1 cellular context compared by ENCODE assay signal in genomic region chr7:154656618-154657017, GRCh38.
A peak's percentile ranks its signal among the peaks of the same experiment; 100 is the strongest.
TF ChIP-seq lines count a peak whose summit lies in the region.

No MANE protein-coding gene starts in this region.

TF ChIP-seq in K562, 482 proteins besides CTCF, POLR2A, EP300 and RAD21 (continues in another document):
- TF ChIP-seq MAFF (IDR thresholded peaks at IDR 0.05; ENCODE audit: low read length) (no peak), MXD1 (CRISPR knock-in tag; IDR thresholded peaks at IDR 0.05; ENCODE audit: borderline replicate concordance, poor library complexity, severe bottlenecking) (no peak), TEAD4 (IDR thresholded peaks at IDR 0.05; ENCODE audit: low read length) (peak; percentile 41; the same call in 1 of the 2 replicates), TEAD4 (CRISPR knock-in tag; IDR thresholded peaks at IDR 0.05; ENCODE audit: borderline replicate concordance) (no peak), BCLAF1 (IDR thresholded peaks at IDR 0.05; ENCODE audit: borderline replicate concordance in 1 of 2, control insufficient read depth in 1 of 2, low read depth in 2 of 2, low read length in 1 of 2) (no peak), CCAR2 (IDR thresholded peaks at IDR 0.05; ENCODE audit: low read depth, low read length) (no peak), ZNF444 (CRISPR knock-in tag; IDR thresholded peaks at IDR 0.05) (no peak), MEF2D (tag; conservative IDR thresholded peaks at IDR 0.05; ENCODE audit: low read depth) (no peak), HNRNPUL1 (IDR thresholded peaks at IDR 0.05; ENCODE audit: low read length) (peak; percentile 72; the same call in 1 of the 2 replicates), EGR1 (conservative IDR thresholded peaks at IDR 0.05) (peak; percentile 77), ZNF282 (CRISPR knock-in tag; IDR thresholded peaks at IDR 0.05) (no peak), ZBTB5 (IDR thresholded peaks at IDR 0.05) (no peak), SNAPC5 (CRISPR knock-in tag; IDR thresholded peaks at IDR 0.05) (no peak), ZNF41 (CRISPR knock-in tag; conservative IDR thresholded peaks at IDR 0.05) (no peak), ZSCAN29 (IDR thresholded peaks at IDR 0.05) (no peak), MLX (CRISPR knock-in tag; conservative IDR thresholded peaks at IDR 0.05) (no peak), TBL1XR1 (IDR thresholded peaks at IDR 0.05; ENCODE audit: low read length in 2 of 2) (no peak), REST (CRISPR knock-in tag; IDR thresholded peaks at IDR 0.05; ENCODE audit: low read depth) (no peak), ZNF717 (CRISPR knock-in tag; IDR thresholded peaks at IDR 0.05) (no peak)
- TF ChIP-seq, protein P1, sequence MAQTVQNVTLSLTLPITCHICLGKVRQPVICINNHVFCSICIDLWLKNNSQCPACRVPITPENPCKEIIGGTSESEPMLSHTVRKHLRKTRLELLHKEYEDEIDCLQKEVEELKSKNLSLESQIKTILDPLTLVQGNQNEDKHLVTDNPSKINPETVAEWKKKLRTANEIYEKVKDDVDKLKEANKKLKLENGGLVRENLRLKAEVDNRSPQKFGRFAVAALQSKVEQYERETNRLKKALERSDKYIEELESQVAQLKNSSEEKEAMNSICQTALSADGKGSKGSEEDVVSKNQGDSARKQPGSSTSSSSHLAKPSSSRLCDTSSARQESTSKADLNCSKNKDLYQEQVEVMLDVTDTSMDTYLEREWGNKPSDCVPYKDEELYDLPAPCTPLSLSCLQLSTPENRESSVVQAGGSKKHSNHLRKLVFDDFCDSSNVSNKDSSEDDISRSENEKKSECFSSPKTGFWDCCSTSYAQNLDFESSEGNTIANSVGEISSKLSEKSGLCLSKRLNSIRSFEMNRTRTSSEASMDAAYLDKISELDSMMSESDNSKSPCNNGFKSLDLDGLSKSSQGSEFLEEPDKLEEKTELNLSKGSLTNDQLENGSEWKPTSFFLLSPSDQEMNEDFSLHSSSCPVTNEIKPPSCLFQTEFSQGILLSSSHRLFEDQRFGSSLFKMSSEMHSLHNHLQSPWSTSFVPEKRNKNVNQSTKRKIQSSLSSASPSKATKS (CRISPR knock-in tag; IDR thresholded peaks at IDR 0.05): no peak
- TF ChIP-seq, protein P2, sequence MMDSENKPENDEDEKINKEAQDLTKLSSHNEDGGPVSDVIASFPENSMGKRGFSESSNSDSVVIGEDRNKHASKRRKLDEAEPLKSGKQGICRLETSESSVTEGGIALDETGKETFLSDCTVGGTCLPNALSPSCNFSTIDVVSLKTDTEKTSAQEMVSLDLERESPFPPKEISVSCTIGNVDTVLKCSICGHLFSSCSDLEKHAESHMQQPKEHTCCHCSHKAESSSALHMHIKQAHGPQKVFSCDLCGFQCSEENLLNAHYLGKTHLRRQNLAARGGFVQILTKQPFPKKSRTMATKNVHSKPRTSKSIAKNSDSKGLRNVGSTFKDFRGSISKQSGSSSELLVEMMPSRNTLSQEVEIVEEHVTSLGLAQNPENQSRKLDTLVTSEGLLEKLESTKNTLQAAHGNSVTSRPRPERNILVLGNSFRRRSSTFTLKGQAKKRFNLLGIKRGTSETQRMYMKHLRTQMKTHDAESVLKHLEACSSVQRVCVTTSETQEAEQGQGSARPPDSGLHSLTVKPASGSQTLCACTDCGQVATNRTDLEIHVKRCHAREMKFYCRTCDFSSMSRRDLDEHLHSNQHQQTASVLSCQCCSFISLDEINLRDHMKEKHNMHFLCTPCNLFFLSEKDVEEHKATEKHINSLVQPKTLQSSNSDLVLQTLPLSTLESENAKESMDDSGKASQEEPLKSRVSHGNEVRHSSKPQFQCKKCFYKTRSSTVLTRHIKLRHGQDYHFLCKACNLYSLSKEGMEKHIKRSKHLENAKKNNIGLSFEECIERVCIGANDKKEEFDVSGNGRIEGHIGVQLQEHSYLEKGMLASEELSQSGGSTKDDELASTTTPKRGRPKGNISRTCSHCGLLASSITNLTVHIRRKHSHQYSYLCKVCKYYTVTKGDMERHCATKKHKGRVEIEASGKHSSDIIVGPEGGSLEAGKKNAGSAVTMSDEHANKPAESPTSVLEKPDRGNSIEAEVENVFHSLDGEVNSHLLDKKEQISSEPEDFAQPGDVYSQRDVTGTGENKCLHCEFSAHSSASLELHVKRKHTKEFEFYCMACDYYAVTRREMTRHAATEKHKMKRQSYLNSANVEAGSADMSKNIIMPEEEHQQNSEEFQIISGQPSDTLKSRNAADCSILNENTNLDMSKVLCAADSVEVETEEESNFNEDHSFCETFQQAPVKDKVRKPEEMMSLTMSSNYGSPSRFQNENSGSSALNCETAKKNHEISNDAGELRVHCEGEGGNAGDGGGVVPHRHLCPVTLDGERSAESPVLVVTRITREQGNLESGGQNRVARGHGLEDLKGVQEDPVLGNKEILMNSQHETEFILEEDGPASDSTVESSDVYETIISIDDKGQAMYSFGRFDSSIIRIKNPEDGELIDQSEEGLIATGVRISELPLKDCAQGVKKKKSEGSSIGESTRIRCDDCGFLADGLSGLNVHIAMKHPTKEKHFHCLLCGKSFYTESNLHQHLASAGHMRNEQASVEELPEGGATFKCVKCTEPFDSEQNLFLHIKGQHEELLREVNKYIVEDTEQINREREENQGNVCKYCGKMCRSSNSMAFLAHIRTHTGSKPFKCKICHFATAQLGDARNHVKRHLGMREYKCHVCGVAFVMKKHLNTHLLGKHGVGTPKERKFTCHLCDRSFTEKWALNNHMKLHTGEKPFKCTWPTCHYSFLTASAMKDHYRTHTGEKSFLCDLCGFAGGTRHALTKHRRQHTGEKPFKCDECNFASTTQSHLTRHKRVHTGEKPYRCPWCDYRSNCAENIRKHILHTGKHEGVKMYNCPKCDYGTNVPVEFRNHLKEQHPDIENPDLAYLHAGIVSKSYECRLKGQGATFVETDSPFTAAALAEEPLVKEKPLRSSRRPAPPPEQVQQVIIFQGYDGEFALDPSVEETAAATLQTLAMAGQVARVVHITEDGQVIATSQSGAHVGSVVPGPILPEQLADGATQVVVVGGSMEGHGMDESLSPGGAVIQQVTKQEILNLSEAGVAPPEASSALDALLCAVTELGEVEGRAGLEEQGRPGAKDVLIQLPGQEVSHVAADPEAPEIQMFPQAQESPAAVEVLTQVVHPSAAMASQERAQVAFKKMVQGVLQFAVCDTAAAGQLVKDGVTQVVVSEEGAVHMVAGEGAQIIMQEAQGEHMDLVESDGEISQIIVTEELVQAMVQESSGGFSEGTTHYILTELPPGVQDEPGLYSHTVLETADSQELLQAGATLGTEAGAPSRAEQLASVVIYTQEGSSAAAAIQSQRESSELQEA (IDR thresholded peaks at IDR 0.05; ENCODE audit: low read depth): no peak
- TF ChIP-seq, protein P3, sequence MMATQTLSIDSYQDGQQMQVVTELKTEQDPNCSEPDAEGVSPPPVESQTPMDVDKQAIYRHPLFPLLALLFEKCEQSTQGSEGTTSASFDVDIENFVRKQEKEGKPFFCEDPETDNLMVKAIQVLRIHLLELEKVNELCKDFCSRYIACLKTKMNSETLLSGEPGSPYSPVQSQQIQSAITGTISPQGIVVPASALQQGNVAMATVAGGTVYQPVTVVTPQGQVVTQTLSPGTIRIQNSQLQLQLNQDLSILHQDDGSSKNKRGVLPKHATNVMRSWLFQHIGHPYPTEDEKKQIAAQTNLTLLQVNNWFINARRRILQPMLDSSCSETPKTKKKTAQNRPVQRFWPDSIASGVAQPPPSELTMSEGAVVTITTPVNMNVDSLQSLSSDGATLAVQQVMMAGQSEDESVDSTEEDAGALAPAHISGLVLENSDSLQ (IDR thresholded peaks at IDR 0.05): no peak
- TF ChIP-seq, protein P4, sequence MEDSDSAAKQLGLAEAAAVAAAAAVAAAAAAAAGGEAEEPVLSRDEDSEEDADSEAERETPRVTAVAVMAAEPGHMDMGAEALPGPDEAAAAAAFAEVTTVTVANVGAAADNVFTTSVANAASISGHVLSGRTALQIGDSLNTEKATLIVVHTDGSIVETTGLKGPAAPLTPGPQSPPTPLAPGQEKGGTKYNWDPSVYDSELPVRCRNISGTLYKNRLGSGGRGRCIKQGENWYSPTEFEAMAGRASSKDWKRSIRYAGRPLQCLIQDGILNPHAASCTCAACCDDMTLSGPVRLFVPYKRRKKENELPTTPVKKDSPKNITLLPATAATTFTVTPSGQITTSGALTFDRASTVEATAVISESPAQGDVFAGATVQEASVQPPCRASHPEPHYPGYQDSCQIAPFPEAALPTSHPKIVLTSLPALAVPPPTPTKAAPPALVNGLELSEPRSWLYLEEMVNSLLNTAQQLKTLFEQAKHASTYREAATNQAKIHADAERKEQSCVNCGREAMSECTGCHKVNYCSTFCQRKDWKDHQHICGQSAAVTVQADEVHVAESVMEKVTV (CRISPR knock-in tag; IDR thresholded peaks at IDR 0.05): no peak
